17 cellular contexts compared by ENCODE assay signal in genomic region chr22:42247596-42247995, GRCh38.
"Had no signal": no experiment of that assay in that cellular context is flagged by ENCODE, and none has a peak within 500 bp of the region (broad histone marks: within the 10 kb centered on the region; RNA-seq: fewer than 3 reads in every experiment).

No MANE protein-coding gene starts in this region.

- H3K27me3 ChIP-seq: hepatocyte, right atrium auricular region, sigmoid colon, stomach, transverse colon had no signal

- H2AFZ ChIP-seq: hepatocyte had no signal

- DNase-seq: cerebellar nuclear complex; erythroblast; foreskin melanocyte; mesendoderm; naive B cell; sigmoid colon; stimulated activated CD4-positive, alpha-beta T cell treated with anti-CD3 and anti-CD28 coated beads, Interleukin-2, amount 100 ng/mL, for 48 hours; stomach; substantia nigra; transverse colon had no signal

- H3K27ac Mint-ChIP-seq: dendritic cell treated with granulocyte-macrophage colony-stimulating factor and Interleukin-4, amounts not matched to agents 40 ng/mL and 50 ng/mL, for 4 days had no signal

- FAIRE-seq: colon had no signal

- H3K4me2 ChIP-seq: hepatocyte had no signal

- H3K27ac ChIP-seq: hepatocyte, right atrium auricular region, sigmoid colon, skin epidermis, stomach, thoracic aorta, transverse colon had no signal

- H3K9me3 Mint-ChIP-seq: dendritic cell treated with granulocyte-macrophage colony-stimulating factor and Interleukin-4, amounts not matched to agents 40 ng/mL and 50 ng/mL, for 4 days; naive B cell; neural crest cell had no signal

- H3K27me3 Mint-ChIP-seq: dendritic cell treated with granulocyte-macrophage colony-stimulating factor and Interleukin-4, amounts not matched to agents 40 ng/mL and 50 ng/mL, for 4 days; naive B cell had no signal

- H3K4me3 ChIP-seq: hepatocyte, right atrium auricular region, sigmoid colon, skin epidermis, stomach, thoracic aorta, transverse colon had no signal

- H3K9me3 ChIP-seq: right atrium auricular region, sigmoid colon, stomach, thoracic aorta, transverse colon had no signal

- H3K36me3 ChIP-seq: right atrium auricular region, sigmoid colon, stomach, thoracic aorta, transverse colon had no signal

- H3K4me1 ChIP-seq: right atrium auricular region, sigmoid colon, transverse colon had no signal

- H3K4me3 Mint-ChIP-seq: dendritic cell treated with granulocyte-macrophage colony-stimulating factor and Interleukin-4, amounts not matched to agents 40 ng/mL and 50 ng/mL, for 4 days; neural crest cell had no signal
